1 cellular context compared by ENCODE assay signal in genomic region chrX:15913161-15913560, GRCh38.
TF ChIP-seq lines count a peak whose summit lies in the region.

No MANE protein-coding gene starts in this region.

TF ChIP-seq in H1, 55 proteins besides CTCF, POLR2A, EP300 and RAD21 (continued from another document):
- TF ChIP-seq HDAC6 (IDR thresholded peaks at IDR 0.05; ENCODE audit: low read depth, low read length) (no peak), CHD2 (IDR thresholded peaks at IDR 0.05; ENCODE audit: low read length) (no peak), KDM4A (IDR thresholded peaks at IDR 0.05; ENCODE audit: low read depth, low read length, severe bottlenecking) (no peak), RNF2 (IDR thresholded peaks at IDR 0.05; ENCODE audit: borderline replicate concordance, low read depth, low read length, missing control alignments, poor library complexity, severe bottlenecking) (no peak), SUZ12 (IDR thresholded peaks at IDR 0.05; ENCODE audit: low read length) (no peak), KDM5A (IDR thresholded peaks at IDR 0.05; ENCODE audit: low read length) (no peak), SP1 (IDR thresholded peaks at IDR 0.05; ENCODE audit: low read depth, low read length) (no peak), SIN3A (conservative IDR thresholded peaks at IDR 0.05 in 1 of 2, IDR thresholded peaks at IDR 0.05 in 1 of 2; ENCODE audit: low read depth in 1 of 2, low read length in 2 of 2) (no peak), FOSL1 (IDR thresholded peaks at IDR 0.05; ENCODE audit: insufficient read depth, low read depth, low read length) (no peak), E2F6 (IDR thresholded peaks at IDR 0.05) (no peak), MAX (IDR thresholded peaks at IDR 0.05) (no peak), CREB1 (IDR thresholded peaks at IDR 0.05) (no peak)
- TF ChIP-seq, protein P1, sequence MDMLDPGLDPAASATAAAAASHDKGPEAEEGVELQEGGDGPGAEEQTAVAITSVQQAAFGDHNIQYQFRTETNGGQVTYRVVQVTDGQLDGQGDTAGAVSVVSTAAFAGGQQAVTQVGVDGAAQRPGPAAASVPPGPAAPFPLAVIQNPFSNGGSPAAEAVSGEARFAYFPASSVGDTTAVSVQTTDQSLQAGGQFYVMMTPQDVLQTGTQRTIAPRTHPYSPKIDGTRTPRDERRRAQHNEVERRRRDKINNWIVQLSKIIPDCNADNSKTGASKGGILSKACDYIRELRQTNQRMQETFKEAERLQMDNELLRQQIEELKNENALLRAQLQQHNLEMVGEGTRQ (IDR thresholded peaks at IDR 0.05; ENCODE audit: low read length) = no peak
